15 cellular contexts compared by ENCODE assay signal in the genomic region with DNA sequence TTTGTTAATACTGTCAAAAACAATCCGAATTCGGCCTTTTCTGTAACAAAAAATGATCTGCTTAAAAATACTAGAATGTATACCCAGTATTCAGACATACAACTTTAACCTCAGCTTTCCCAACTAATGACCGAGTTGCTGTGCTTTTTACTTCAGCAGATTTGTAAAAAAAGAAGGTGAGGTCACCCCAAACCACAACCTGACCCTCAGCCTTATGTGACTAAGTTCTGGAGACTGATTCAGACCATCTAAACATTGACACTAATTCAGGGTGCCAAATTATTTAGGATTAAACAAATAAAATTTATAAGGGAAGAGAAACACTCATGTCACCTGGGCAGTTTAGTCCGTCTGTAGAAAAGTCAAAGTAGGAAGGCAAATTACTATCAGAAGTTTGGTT. TPM values are rescaled to one million over a fixed set of nuclear protein-coding genes. Genes with fewer than 3 reads are reported as not detected.
"Had no signal": no experiment of that assay in that cellular context is flagged by ENCODE, and none has a peak within 500 bp of the region (broad histone marks: within the 10 kb centered on the region; RNA-seq: fewer than 3 reads in every experiment).

No MANE protein-coding gene starts in this region.

- H3K27me3 ChIP-seq: cardiac muscle cell, hepatocyte, tibial artery had no signal

- H3K4me3 Mint-ChIP-seq: activated naive CD8-positive, alpha-beta T cell treated with anti-CD3 and anti-CD28 coated beads for 36 hours; naive thymus-derived CD4-positive, alpha-beta T cell; stimulated activated effector memory CD8-positive, alpha-beta T cell treated with anti-CD3 and anti-CD28 coated beads, Interleukin-12 subunit alpha, Interleukin-12 subunit beta, amount 100 ng/mL, for 72 hours had no signal

- H3K4me2 ChIP-seq: hepatocyte, smooth muscle cell had no signal

- FAIRE-seq: colon had no signal

- H3K27me3 Mint-ChIP-seq: activated naive CD8-positive, alpha-beta T cell treated with anti-CD3 and anti-CD28 coated beads for 36 hours had no signal

- H3K27ac Mint-ChIP-seq: activated naive CD8-positive, alpha-beta T cell treated with anti-CD3 and anti-CD28 coated beads for 36 hours; naive thymus-derived CD4-positive, alpha-beta T cell; stimulated activated effector memory CD8-positive, alpha-beta T cell treated with anti-CD3 and anti-CD28 coated beads, Interleukin-12 subunit alpha, Interleukin-12 subunit beta, amount 100 ng/mL, for 72 hours had no signal

- H3K4me1 Mint-ChIP-seq: activated naive CD8-positive, alpha-beta T cell treated with anti-CD3 and anti-CD28 coated beads for 36 hours; stimulated activated effector memory CD8-positive, alpha-beta T cell treated with anti-CD3 and anti-CD28 coated beads, Interleukin-12 subunit alpha, Interleukin-12 subunit beta, amount 100 ng/mL, for 72 hours had no signal

- H3K27ac ChIP-seq: cardiac muscle cell, hepatocyte, lower lobe of right lung, tibial artery had no signal

- ATAC-seq: lower lobe of right lung; naive thymus-derived CD4-positive, alpha-beta T cell; stimulated activated effector memory CD8-positive, alpha-beta T cell treated with anti-CD3 and anti-CD28 coated beads, Interleukin-12 subunit alpha, Interleukin-12 subunit beta, amount 100 ng/mL, for 72 hours had no signal

- H3K79me2 ChIP-seq: hepatocyte had no signal

- H2AFZ ChIP-seq: hepatocyte had no signal

- H3K36me3 ChIP-seq: cardiac muscle cell, lower lobe of right lung, tibial artery had no signal

- H3K4me3 ChIP-seq: cardiac muscle cell, hepatocyte, lower lobe of right lung, smooth muscle cell, tibial artery had no signal

- H3K9me3 Mint-ChIP-seq: activated naive CD8-positive, alpha-beta T cell treated with anti-CD3 and anti-CD28 coated beads for 36 hours; naive thymus-derived CD4-positive, alpha-beta T cell; stimulated activated effector memory CD8-positive, alpha-beta T cell treated with anti-CD3 and anti-CD28 coated beads, Interleukin-12 subunit alpha, Interleukin-12 subunit beta, amount 100 ng/mL, for 72 hours had no signal

- H3K4me1 ChIP-seq: lower lobe of right lung, tibial artery had no signal

- H3K36me3 Mint-ChIP-seq: activated naive CD8-positive, alpha-beta T cell treated with anti-CD3 and anti-CD28 coated beads for 36 hours; naive thymus-derived CD4-positive, alpha-beta T cell; stimulated activated effector memory CD8-positive, alpha-beta T cell treated with anti-CD3 and anti-CD28 coated beads, Interleukin-12 subunit alpha, Interleukin-12 subunit beta, amount 100 ng/mL, for 72 hours had no signal

- DNase-seq: activated CD4-positive, alpha-beta T cell treated with anti-CD3 and anti-CD28 coated beads, Interleukin-2, amount 50 U/mL, for 48 hours; activated CD4-positive, CD25-positive, alpha-beta regulatory T cell treated with anti-CD3 and anti-CD28 coated beads, Interleukin-2, amount 50 U/mL, for 72 hours; activated gamma-delta T cell; activated naive CD8-positive, alpha-beta T cell treated with anti-CD3 and anti-CD28 coated beads for 36 hours; activated T-cell treated with anti-CD3 and anti-CD28 coated beads, Interleukin-2, amount 50 U/mL, for 48 hours; lower lobe of right lung; midbrain; naive thymus-derived CD4-positive, alpha-beta T cell; tibial artery had no signal

- H3K9me3 ChIP-seq: lower lobe of right lung, tibial artery had no signal

RNA-seq across cellular contexts. Expression of a gene that starts 7.7 kb away (rescaled TPM):
- total RNA-seq: cardiac muscle cell; hepatocyte; lower lobe of right lung; naive thymus-derived CD4-positive, alpha-beta T cell; smooth muscle cell; T-helper 2 cell treated with Interferon-gamma antibody and Interleukin-4, amounts not matched to agents 100 ng/mL and 5 ng/mL, for 36 hours had no signal
